Comparison of ENCODE assay signal across 8 cellular contexts in the genomic region with DNA sequence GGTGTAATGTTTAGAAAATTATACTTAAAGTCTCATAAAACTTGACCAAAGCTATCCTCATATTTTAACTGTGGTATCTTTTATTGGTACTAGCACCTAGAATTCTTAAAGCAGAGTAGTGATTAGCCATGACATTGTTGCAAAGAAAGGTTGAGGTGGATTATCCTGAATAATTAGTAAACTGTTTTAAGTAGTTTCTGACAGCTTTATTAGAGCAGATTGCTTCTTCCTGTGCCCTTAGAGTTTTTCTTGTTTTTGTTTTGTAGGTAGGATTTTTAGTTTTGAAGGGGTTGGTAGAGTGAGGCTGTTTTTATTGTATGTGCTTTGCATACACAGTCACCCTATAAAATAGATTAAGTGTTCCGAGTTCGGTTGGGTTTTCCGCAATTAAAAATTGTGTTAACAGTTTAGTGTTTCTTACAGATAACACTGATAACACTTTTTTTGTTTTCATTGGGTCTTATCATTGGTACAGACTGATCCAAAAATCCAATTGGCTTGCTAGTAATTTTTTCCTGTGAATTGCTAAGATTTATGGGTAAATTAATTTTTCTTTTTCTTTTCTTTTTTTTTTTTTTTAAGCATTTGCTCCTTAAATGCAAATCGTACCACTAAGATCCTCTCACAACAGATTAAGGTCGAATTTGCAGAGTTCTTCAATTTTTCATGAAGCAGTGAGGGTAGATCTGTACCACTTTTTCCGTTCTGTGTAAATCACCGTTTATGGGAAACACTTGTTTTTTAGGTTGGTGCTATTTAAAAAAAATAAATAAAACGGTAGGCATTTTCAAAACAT.
DNase-seq lines count a peak whose midpoint lies in the region; ATAC-seq and TF ChIP-seq lines count a peak whose summit lies in the region.

No MANE protein-coding gene starts in this region.

- no peak for DNase-seq in MM.1S
- DNase-seq in effector memory CD4-positive, alpha-beta T cell, result no peak
- no peak for DNase-seq in activated effector memory CD4-positive, alpha-beta T cell treated with Interleukin-2 at 50 U/mL for 16 hours

- ATAC-seq in HG03442 (IDR thresholded peaks at IDR 0.05; ENCODE audit: unreplicated experiment) (no peak), HG03108 (IDR thresholded peaks at IDR 0.05; ENCODE audit: unreplicated experiment) (no peak), HG02970 (IDR thresholded peaks at IDR 0.05; ENCODE audit: low FRiP score, unreplicated experiment) (no peak)

- H3K36me3 ChIP-seq in BLaER1 treated with 17β-estradiol and CSF1 and Interleukin-3, amounts not matched to agents 10 nM and 100 nM, result peaks cover 40 to 64% (median 48%) of the 10 kb centered on the region in 11 experiments
- H3K36me3 ChIP-seq in MM.1S (replicated peaks; ENCODE audit: insufficient read depth, low read length) (peaks cover 33% of the 10 kb centered on the region; the same call in 1 of the 2 replicates), neuron (ENCODE audit: insufficient read depth, low read length) (peaks cover 39% of the 10 kb centered on the region)
- H3K36me3 ChIP-seq in effector memory CD4-positive, alpha-beta T cell (ENCODE audit: control insufficient read depth, insufficient read depth, low read length), result peaks cover 21% of the 10 kb centered on the region

- peak overlapping the region; percentile 97 to 100 (median 99) for H3K9ac ChIP-seq in BLaER1 treated with 17β-estradiol and CSF1 and Interleukin-3, amounts not matched to agents 10 nM and 100 nM
- peak overlapping the region; percentile 99; the same call in 1 of the 2 replicates for H3K9ac ChIP-seq in MM.1S (ENCODE audit: low read length)

- H3K27ac ChIP-seq in BLaER1 treated with 17β-estradiol and CSF1 and Interleukin-3, amounts not matched to agents 10 nM and 100 nM, result peak overlapping the region in 5 of 11 experiments; percentile 3 to 100 (median 98); a peak in 6 of 22 replicates
- no peak overlapping the region for H3K27ac ChIP-seq in MM.1S (ENCODE audit: low read length)
- H3K27ac ChIP-seq in effector memory CD4-positive, alpha-beta T cell (ENCODE audit: insufficient read depth, low read length, poor library complexity, severe bottlenecking), result peak overlapping the region; percentile 30

- no peak for TF ChIP-seq CTCF in MM.1S (IDR thresholded peaks at IDR 0.05; ENCODE audit: low read length)

- H2AFZ ChIP-seq in MM.1S (ENCODE audit: low read length) (no peak overlapping the region), neuron (ENCODE audit: low read depth, low read length) (no peak overlapping the region)

- H3K27me3 ChIP-seq in BLaER1 treated with 17β-estradiol and CSF1 and Interleukin-3, amounts not matched to agents 10 nM and 100 nM, result no peaks in the 10 kb centered on the region
- no peaks in the 10 kb centered on the region for H3K27me3 ChIP-seq in MM.1S (replicated peaks; ENCODE audit: insufficient read depth, low read length)
- H3K27me3 ChIP-seq in effector memory CD4-positive, alpha-beta T cell (replicated peaks; ENCODE audit: control insufficient read depth, insufficient read depth, low read length, poor library complexity, severe bottlenecking), result no peaks in the 10 kb centered on the region
- H3K27me3 ChIP-seq in neuron (ENCODE audit: insufficient read depth, low read length), result no peaks in the 10 kb centered on the region

- H3K4me3 ChIP-seq in BLaER1 treated with 17β-estradiol and CSF1 and Interleukin-3, amounts not matched to agents 10 nM and 100 nM, result peak overlapping the region; percentile 65 to 95 (median 89)
- H3K4me3 ChIP-seq in MM.1S (ENCODE audit: low read length) (peak overlapping the region; percentile 97), neuron (ENCODE audit: low read length) (peak overlapping the region; percentile 89)
- H3K4me3 ChIP-seq in effector memory CD4-positive, alpha-beta T cell (ENCODE audit: insufficient read depth, low read depth, low read length, poor library complexity, severe bottlenecking), result peak overlapping the region; percentile 100

- H4K20me1 ChIP-seq in BLaER1 treated with 17β-estradiol and CSF1 and Interleukin-3, amounts not matched to agents 10 nM and 100 nM, result peaks cover 70 to 74% (median 73%) of the 10 kb centered on the region in 11 experiments
- peaks cover 65% of the 10 kb centered on the region for H4K20me1 ChIP-seq in MM.1S (ENCODE audit: insufficient read depth, low read length)

- H3K4me2 ChIP-seq in BLaER1 treated with 17β-estradiol and CSF1 and Interleukin-3, amounts not matched to agents 10 nM and 100 nM, result peak overlapping the region; percentile 83 to 99 (median 92)
- peak overlapping the region; percentile 50 for H3K4me2 ChIP-seq in MM.1S (ENCODE audit: low read depth, low read length)

- H3K9me2 ChIP-seq in MM.1S (replicated peaks; ENCODE audit: insufficient read depth, low read length), result no peaks in the 10 kb centered on the region

- peaks cover 23% of the 10 kb centered on the region for H3F3A ChIP-seq in MM.1S (ENCODE audit: insufficient read depth, low read length)

- peaks cover 80% of the 10 kb centered on the region for H3K79me2 ChIP-seq in MM.1S (ENCODE audit: low read length)

- H3K4me1 ChIP-seq in BLaER1 treated with 17β-estradiol and CSF1 and Interleukin-3, amounts not matched to agents 10 nM and 100 nM, result peaks cover 36 to 53% (median 41%) of the 10 kb centered on the region in 10 experiments
- H3K4me1 ChIP-seq in MM.1S (ENCODE audit: low read length) (peaks cover 40% of the 10 kb centered on the region), neuron (ENCODE audit: insufficient read depth, low read length) (peaks cover 42% of the 10 kb centered on the region)
- peaks cover 29% of the 10 kb centered on the region for H3K4me1 ChIP-seq in effector memory CD4-positive, alpha-beta T cell (ENCODE audit: control insufficient read depth, insufficient read depth, low read length, poor library complexity, severe bottlenecking)

- peaks cover 0 to 8% (median 0%) of the 10 kb centered on the region in 11 experiments; a peak in 3 of 22 replicates for H3K9me3 ChIP-seq in BLaER1 treated with 17β-estradiol and CSF1 and Interleukin-3, amounts not matched to agents 10 nM and 100 nM (replicated peaks in 1 of 11)
- no peaks in the 10 kb centered on the region for H3K9me3 ChIP-seq in MM.1S (replicated peaks; ENCODE audit: insufficient read depth, low read length)
- no peaks in the 10 kb centered on the region for H3K9me3 ChIP-seq in effector memory CD4-positive, alpha-beta T cell (ENCODE audit: control insufficient read depth, low read length)
- H3K9me3 ChIP-seq in neuron (ENCODE audit: low read length), result no peaks in the 10 kb centered on the region
